10 cellular contexts compared by ENCODE assay signal in the genomic region with DNA sequence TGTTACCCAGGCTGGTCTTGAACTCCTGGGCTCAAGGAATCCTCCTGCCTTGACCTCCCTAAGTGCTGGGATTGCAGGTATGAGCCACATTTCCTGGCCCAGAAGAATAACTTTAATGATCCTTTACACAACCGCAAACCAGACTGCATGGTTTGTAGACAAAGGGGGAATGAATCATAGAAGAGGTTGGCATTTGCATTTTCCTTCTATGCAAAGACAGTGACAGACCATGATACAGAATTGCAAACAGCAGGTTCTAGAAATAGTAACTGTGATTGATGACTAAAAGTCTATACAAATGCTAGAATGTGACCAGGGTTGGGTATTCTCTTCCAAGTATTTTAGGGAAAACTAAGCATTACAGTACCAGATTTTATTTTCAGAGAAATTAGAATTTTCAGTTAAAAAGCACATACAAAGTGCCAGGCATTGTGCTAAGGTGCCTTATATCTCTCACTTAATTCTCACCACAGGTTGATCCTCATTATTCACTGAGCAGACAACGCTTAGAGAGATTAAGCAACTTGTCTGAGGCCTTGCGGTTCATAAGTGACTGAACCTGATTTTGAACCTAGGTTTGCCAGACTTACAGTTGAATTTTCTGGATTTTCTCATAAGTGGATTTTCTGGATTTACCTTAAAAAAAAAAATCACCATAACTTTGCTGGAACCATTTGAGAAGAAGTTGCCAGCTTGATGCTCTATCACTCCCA.
A peak's percentile ranks its signal among the peaks of the same experiment; 100 is the strongest.
DNase-seq lines count a peak whose midpoint lies in the region; ATAC-seq and TF ChIP-seq lines count a peak whose summit lies in the region.
"Had no signal": no experiment of that assay in that cellular context is flagged by ENCODE, and none has a peak within 500 bp of the region (broad histone marks: within the 10 kb centered on the region; RNA-seq: fewer than 3 reads in every experiment).

No MANE protein-coding gene starts in this region.

- POLR2A ChIA-PET in Panc1 (lab: Charles Lee) = no interaction called here

- no peaks in the 10 kb centered on the region for H3K36me3 ChIP-seq in Panc1 (ENCODE audit: control insufficient read depth, insufficient read depth, low read length)

- in situ Hi-C loops in Panc1 (cut with HindIII; ENCODE audit: low pct_unique_long_range_greater_than_20kb, low sequenced_read_pairs) = no loop called here

- intact Hi-C loops in Panc1 (cut with micrococcal nuclease; ENCODE audit: unreplicated experiment) = no loop called here

- peaks cover 5% of the 10 kb centered on the region; the same call in 1 of the 2 replicates for H3K9me3 ChIP-seq in Panc1 (ENCODE audit: control insufficient read depth, insufficient read depth, low read depth, low read length)

- CTCF ChIA-PET in Panc1 (lab: Charles Lee) = no interaction called here

- peak; percentile 15 for DNase-seq in EL
- DNase-seq in Panc1 (ENCODE audit: low read depth, low spot score) = peak; percentile 30
- peak; percentile 7 for DNase-seq in glomerular endothelial cell (ENCODE audit: extremely low read depth, low read depth, low spot score)
- no peak for DNase-seq in SIG-M5 treated with dmso at 0.1 percent for 504 hours (lab: John Stamatoyannopoulos, UW; ENCODE audit: unreplicated experiment)
- DNase-seq in inferior parietal cortex (ENCODE audit: extremely low spot score) = no peak
- DNase-seq in GDM1 (lab: John Stamatoyannopoulos, UW) = no peak
- DNase-seq: activated effector memory CD4-positive, alpha-beta T cell treated with anti-CD3 and anti-CD28 coated beads, Interleukin-2, amount 50 U/mL, for 16 hours; NCI-H446 treated with DMSO at 0.1 percent for 48 hours had no signal

- no peaks in the 10 kb centered on the region for H3K27me3 ChIP-seq in Panc1 (ENCODE audit: control insufficient read depth, insufficient read depth, low read length)

- ATAC-seq in GM21529 (IDR thresholded peaks at IDR 0.05; ENCODE audit: unreplicated experiment) (peak; percentile 55), Panc1 (no peak), HG03520 (IDR thresholded peaks at IDR 0.05; ENCODE audit: unreplicated experiment) (no peak)

- BruUV-seq in Panc1 (replicated peaks; lab: Mats Ljungman, UMichigan) = no TSS peak

- H3K4me3 ChIP-seq in Panc1 (ENCODE audit: low read depth in 2 of 2, low read length in 2 of 2) = no peak overlapping the region

- TF ChIP-seq CTCF in Panc1 (IDR thresholded peaks at IDR 0.05) = no peak

- no peak overlapping the region for H3K27ac ChIP-seq in Panc1 (ENCODE audit: low read length)

- H3K4me1 ChIP-seq in Panc1 (ENCODE audit: control insufficient read depth, insufficient read depth, low read length) = no peaks in the 10 kb centered on the region

Comparison
In these comparisons a context has a peak if more than half of its experiments do, and no peak if none do; other contexts are left out.
1. DNase-seq: peak in EL (single experiment), Panc1 (single experiment) and glomerular endothelial cell (single experiment); none in SIG-M5 treated with dmso at 0.1 percent for 504 hours (single experiment), inferior parietal cortex (single experiment) and GDM1 (single experiment).